Comparison of ENCODE assay signal across 8 cellular contexts in the genomic region with DNA sequence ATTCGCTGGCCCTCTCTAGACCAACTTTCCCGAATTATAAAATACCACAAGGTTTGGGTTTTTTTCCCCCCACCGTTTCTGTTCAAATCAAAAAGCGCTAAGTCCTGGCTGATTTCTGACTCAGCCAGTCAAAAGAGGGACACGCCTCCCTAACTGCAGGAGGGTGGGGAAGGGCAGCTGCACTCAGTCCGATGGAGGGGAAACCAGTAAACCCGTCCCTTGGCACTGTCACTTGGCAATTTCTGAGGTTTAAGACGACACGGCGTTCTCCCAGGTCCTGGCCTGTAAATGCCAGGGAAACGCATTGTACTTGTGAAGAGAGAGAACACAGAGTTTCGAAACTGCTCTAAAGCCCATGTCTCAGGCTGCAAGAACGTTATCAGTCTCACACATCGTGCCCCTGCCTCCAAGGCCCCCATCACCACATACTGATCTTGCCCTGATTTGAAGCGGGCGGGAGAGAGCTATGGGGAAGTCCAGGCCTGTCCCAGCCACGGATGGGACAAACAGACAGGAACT. TPM values are rescaled to one million over a fixed set of nuclear protein-coding genes. Genes with fewer than 3 reads are reported as not detected.
DNase-seq lines count a peak whose midpoint lies in the region; ATAC-seq, FAIRE-seq and TF ChIP-seq lines count a peak whose summit lies in the region.

No MANE protein-coding gene starts in this region.

- no peak for TF ChIP-seq CTCF in GM13977 (IDR thresholded peaks at IDR 0.05; ENCODE audit: extremely low read depth, insufficient read depth, missing control alignments)
- TF ChIP-seq CTCF in left ventricle myocardium inferior (IDR thresholded peaks at IDR 0.05; ENCODE audit: borderline replicate concordance) = no peak

- H3K9me3 ChIP-seq in left ventricle myocardium inferior (replicated peaks) = no peaks in the 10 kb centered on the region

- H3K27ac ChIP-seq in left ventricle myocardium inferior (replicated peaks) (peak overlapping the region; percentile 93), skin epidermis (peak overlapping the region in 17 of 21 experiments; percentile 10 to 81 (median 51))

- no peaks in the 10 kb centered on the region for H3K36me3 ChIP-seq in left ventricle myocardium inferior

- intact Hi-C loops in left ventricle myocardium inferior (cut with micrococcal nuclease) = no loop called here

- ATAC-seq in SK-N-SH treated with all-trans-retinoic acid at 6 μM for 48 hours (peak; percentile 81), GM19351 (IDR thresholded peaks at IDR 0.05; ENCODE audit: unreplicated experiment) (no peak)

- in situ Hi-C loops in GM13977 (cut with MboI; ENCODE audit: low pct_unique_long_range_greater_than_20kb, low sequenced_read_pairs, unreplicated experiment) = no loop called here

- H3K4me1 ChIP-seq in left ventricle myocardium inferior = peaks cover 96% of the 10 kb centered on the region

- FAIRE-seq in GM12892 (lab: Jason Lieb, UNC) = no peak

- no peak for TF ChIP-seq POLR2A in GM12892 (IDR thresholded peaks at IDR 0.05; ENCODE audit: low read depth, low read length)

- peak; percentile 34 for DNase-seq in GM13977 (ENCODE audit: low spot score)
- peak; percentile 71 for DNase-seq in left ventricle myocardium inferior
- DNase-seq in stimulated activated CD4-positive, alpha-beta T cell treated with anti-CD3 and anti-CD28 coated beads, Interleukin-4, amount 100 ng/mL, for 1 hour = no peak
- no peak for DNase-seq in NCI-H1694 (lab: John Stamatoyannopoulos, UW)
- DNase-seq in GM12892 (ENCODE audit: insufficient read length) = no peak

- no peaks in the 10 kb centered on the region for H3K27me3 ChIP-seq in left ventricle myocardium inferior (ENCODE audit: low read depth)

- H3K4me3 ChIP-seq in left ventricle myocardium inferior (peak overlapping the region; percentile 37), skin epidermis (peak overlapping the region in 1 of 7 experiments; percentile 14)

TF ChIP-seq in SK-N-SH treated with all-trans-retinoic acid at 6 μM for 48 hours, 23 proteins besides CTCF, POLR2A, EP300 and RAD21:
- TF ChIP-seq ESRRG (CRISPR knock-in tag; IDR thresholded peaks at IDR 0.05) (no peak), BACH2 (CRISPR knock-in tag; IDR thresholded peaks at IDR 0.05; ENCODE audit: borderline replicate concordance) (no peak), OSR1 (CRISPR knock-in tag; IDR thresholded peaks at IDR 0.05) (no peak), CSRNP3 (CRISPR knock-in tag; IDR thresholded peaks at IDR 0.05) (no peak), PPARA (CRISPR knock-in tag; IDR thresholded peaks at IDR 0.05; ENCODE audit: borderline replicate concordance) (no peak), CREB5 (CRISPR knock-in tag; IDR thresholded peaks at IDR 0.05; ENCODE audit: low read depth) (no peak)
- TF ChIP-seq, protein P1, sequence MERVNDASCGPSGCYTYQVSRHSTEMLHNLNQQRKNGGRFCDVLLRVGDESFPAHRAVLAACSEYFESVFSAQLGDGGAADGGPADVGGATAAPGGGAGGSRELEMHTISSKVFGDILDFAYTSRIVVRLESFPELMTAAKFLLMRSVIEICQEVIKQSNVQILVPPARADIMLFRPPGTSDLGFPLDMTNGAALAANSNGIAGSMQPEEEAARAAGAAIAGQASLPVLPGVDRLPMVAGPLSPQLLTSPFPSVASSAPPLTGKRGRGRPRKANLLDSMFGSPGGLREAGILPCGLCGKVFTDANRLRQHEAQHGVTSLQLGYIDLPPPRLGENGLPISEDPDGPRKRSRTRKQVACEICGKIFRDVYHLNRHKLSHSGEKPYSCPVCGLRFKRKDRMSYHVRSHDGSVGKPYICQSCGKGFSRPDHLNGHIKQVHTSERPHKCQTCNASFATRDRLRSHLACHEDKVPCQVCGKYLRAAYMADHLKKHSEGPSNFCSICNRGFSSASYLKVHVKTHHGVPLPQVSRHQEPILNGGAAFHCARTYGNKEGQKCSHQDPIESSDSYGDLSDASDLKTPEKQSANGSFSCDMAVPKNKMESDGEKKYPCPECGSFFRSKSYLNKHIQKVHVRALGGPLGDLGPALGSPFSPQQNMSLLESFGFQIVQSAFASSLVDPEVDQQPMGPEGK (CRISPR knock-in tag; IDR thresholded peaks at IDR 0.05; ENCODE audit: borderline replicate concordance) = 0 out of 2 replicates have a peak, but pooled peaks have one; percentile 16

RNA-seq across cellular contexts. Expression of gene ZFHX3, which starts 57.9 kb away (rescaled TPM):
- 9.6 TPM for total RNA-seq in left ventricle myocardium inferior
- 4.2 TPM for polyA plus RNA-seq in GM12892 (2012; ENCODE audit: missing spikeins)

Comparison
In these comparisons a context has a peak if more than half of its experiments do, and no peak if none do; other contexts are left out.
1. DNase-seq: peak in GM13977 (single experiment) and left ventricle myocardium inferior (single experiment); none in stimulated activated CD4-positive, alpha-beta T cell treated with anti-CD3 and anti-CD28 coated beads, Interleukin-4, amount 100 ng/mL, for 1 hour (single experiment), NCI-H1694 (single experiment) and GM12892 (single experiment).